In genomic region chr2:133026536-133027177, GRCh38 we compare ENCODE assay signal across 2 cellular contexts.
TF ChIP-seq lines count a peak whose summit lies in the region.

No MANE protein-coding gene starts in this region.

TF ChIP-seq in SK-N-SH, 30 proteins besides CTCF, POLR2A, EP300 and RAD21:
- TF ChIP-seq SIN3A (IDR thresholded peaks at IDR 0.05; ENCODE audit: borderline replicate concordance, low read depth, low read length) (no peak), MAX (IDR thresholded peaks at IDR 0.05; ENCODE audit: low read depth) (no peak)
- TF ChIP-seq, protein P1, sequence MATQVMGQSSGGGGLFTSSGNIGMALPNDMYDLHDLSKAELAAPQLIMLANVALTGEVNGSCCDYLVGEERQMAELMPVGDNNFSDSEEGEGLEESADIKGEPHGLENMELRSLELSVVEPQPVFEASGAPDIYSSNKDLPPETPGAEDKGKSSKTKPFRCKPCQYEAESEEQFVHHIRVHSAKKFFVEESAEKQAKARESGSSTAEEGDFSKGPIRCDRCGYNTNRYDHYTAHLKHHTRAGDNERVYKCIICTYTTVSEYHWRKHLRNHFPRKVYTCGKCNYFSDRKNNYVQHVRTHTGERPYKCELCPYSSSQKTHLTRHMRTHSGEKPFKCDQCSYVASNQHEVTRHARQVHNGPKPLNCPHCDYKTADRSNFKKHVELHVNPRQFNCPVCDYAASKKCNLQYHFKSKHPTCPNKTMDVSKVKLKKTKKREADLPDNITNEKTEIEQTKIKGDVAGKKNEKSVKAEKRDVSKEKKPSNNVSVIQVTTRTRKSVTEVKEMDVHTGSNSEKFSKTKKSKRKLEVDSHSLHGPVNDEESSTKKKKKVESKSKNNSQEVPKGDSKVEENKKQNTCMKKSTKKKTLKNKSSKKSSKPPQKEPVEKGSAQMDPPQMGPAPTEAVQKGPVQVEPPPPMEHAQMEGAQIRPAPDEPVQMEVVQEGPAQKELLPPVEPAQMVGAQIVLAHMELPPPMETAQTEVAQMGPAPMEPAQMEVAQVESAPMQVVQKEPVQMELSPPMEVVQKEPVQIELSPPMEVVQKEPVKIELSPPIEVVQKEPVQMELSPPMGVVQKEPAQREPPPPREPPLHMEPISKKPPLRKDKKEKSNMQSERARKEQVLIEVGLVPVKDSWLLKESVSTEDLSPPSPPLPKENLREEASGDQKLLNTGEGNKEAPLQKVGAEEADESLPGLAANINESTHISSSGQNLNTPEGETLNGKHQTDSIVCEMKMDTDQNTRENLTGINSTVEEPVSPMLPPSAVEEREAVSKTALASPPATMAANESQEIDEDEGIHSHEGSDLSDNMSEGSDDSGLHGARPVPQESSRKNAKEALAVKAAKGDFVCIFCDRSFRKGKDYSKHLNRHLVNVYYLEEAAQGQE (IDR thresholded peaks at IDR 0.05; ENCODE audit: low read depth, low read length) = peak; percentile 90

TF ChIP-seq in SK-N-SH treated with all-trans-retinoic acid at 6 μM for 48 hours, 23 proteins besides CTCF, POLR2A, EP300 and RAD21 (continued from another document):
- TF ChIP-seq SNAI2 (CRISPR knock-in tag; IDR thresholded peaks at IDR 0.05) = no peak
